ENCODE assay signal across 16 cellular contexts in the genomic region with DNA sequence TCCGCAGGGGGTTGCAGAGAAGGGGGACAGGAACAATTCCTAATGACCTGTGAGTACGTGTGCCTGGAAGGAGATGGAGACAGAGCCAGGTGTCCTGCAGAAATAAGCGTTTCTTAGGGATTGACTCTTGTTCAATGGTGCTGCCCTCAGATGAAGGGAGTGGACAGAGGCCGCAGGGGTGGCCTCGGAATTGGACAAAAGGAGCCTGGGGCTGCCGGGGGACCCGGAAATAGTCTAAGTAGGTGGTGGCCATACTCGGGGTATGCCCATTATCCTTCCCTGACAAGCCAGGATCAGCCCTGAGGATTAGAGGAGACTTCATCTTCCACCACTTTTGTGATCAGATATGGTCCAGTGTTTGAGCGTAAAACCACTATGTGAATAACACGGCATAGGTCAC. TPM values are rescaled to one million over a fixed set of nuclear protein-coding genes. Genes with fewer than 3 reads are reported as not detected.
DNase-seq lines count a peak whose midpoint lies in the region; ATAC-seq and TF ChIP-seq lines count a peak whose summit lies in the region.
"Had no signal": no experiment of that assay in that cellular context is flagged by ENCODE, and none has a peak within 500 bp of the region (broad histone marks: within the 10 kb centered on the region; RNA-seq: fewer than 3 reads in every experiment).

No MANE protein-coding gene starts in this region.

- H3K4me1 ChIP-seq in Peyer's patch (no peaks in the 10 kb centered on the region), endodermal cell (ENCODE audit: control insufficient read depth, insufficient read depth, low read length) (no peaks in the 10 kb centered on the region)
- H3K4me1 ChIP-seq: A549 had no signal

- H3K4me1 Mint-ChIP-seq in endodermal cell, result peaks cover 18% of the 10 kb centered on the region
- H3K4me1 Mint-ChIP-seq: CD4-positive, alpha-beta memory T cell had no signal

- TF ChIP-seq POLR2A in Peyer's patch (IDR thresholded peaks at IDR 0.05), result no peak

- DNase-seq in D341Med (ENCODE audit: low spot score) (peak; percentile 8), Peyer's patch (peak in 2 of 3 donors; percentile 4 to 26), endodermal cell (no peak), mesenteric fat pad (ENCODE audit: low spot score) (peak; percentile 74), germinal center (ENCODE audit: low spot score) (no peak), cerebellar nuclear complex (lab: John Stamatoyannopoulos, UW) (no peak)
- no peak for DNase-seq in stimulated activated CD8-positive, alpha-beta memory T cell treated with anti-CD3 and anti-CD28 coated beads, Interleukin-4, amount 100 ng/mL, for 48 hours
- DNase-seq: CD4-positive, alpha-beta memory T cell; DMS153; DMS79 treated with DMSO at 0.1 percent for 48 hours; EL had no signal

- WGBS in endodermal cell (ENCODE audit: insufficient coverage in 1 of 2, insufficient read length in 1 of 2), 2 experiments, result 94 to 99% methylated on average over 10 of the region's 10 CpGs

- H3K4me3 ChIP-seq in Peyer's patch (no peak overlapping the region), endodermal cell (ENCODE audit: low read length) (peak overlapping the region; percentile 23)
- H3K4me3 ChIP-seq: A549, GM23338 had no signal

- H3K36me3 Mint-ChIP-seq in endodermal cell (ENCODE audit: low read depth), result peaks cover 17% of the 10 kb centered on the region
- H3K36me3 Mint-ChIP-seq: CD4-positive, alpha-beta memory T cell had no signal

- H3K27me3 ChIP-seq in Peyer's patch (no peaks in the 10 kb centered on the region), endodermal cell (ENCODE audit: control insufficient read depth, insufficient read depth, low read length, poor library complexity, severe bottlenecking) (no peaks in the 10 kb centered on the region)
- H3K27me3 ChIP-seq: BE2C had no signal

- H3K9ac ChIP-seq in endodermal cell (ENCODE audit: extremely low read depth, low read length, poor library complexity, severe bottlenecking), result no peak overlapping the region

- peaks cover 12% of the 10 kb centered on the region for H3K27me3 Mint-ChIP-seq in endodermal cell (ENCODE audit: insufficient read depth)

- no peak for TF ChIP-seq CTCF in Peyer's patch (IDR thresholded peaks at IDR 0.05)
- TF ChIP-seq CTCF in endodermal cell (conservative IDR thresholded peaks at IDR 0.05), result no peak

- H3K9me3 Mint-ChIP-seq in endodermal cell, result peaks cover 18% of the 10 kb centered on the region

- no peaks in the 10 kb centered on the region for H3K36me3 ChIP-seq in Peyer's patch
- H3K36me3 ChIP-seq in endodermal cell (ENCODE audit: control insufficient read depth, insufficient read depth, low read length), result no peaks in the 10 kb centered on the region
- H3K36me3 ChIP-seq: BE2C had no signal

- no peak for ATAC-seq in GM21576 (IDR thresholded peaks at IDR 0.05; ENCODE audit: unreplicated experiment)
- ATAC-seq: A549, GM23338 had no signal

- H3K9me3 ChIP-seq in Peyer's patch (peaks cover 0 to 6% (median 2%) of the 10 kb centered on the region in 4 donors), endodermal cell (ENCODE audit: control insufficient read depth, low read length) (peaks cover 12% of the 10 kb centered on the region)
- H3K9me3 ChIP-seq: BE2C had no signal

- no peak overlapping the region for H3K27ac Mint-ChIP-seq in endodermal cell
- H3K27ac Mint-ChIP-seq: CD4-positive, alpha-beta memory T cell; GM23338 had no signal

- H3K27ac ChIP-seq in Peyer's patch (no peak overlapping the region), endodermal cell (ENCODE audit: low read depth, low read length) (no peak overlapping the region)
- H3K27ac ChIP-seq: A549, C4-2B had no signal

- H3K4me3 Mint-ChIP-seq in endodermal cell, result no peak overlapping the region
- H3K4me3 Mint-ChIP-seq: CD4-positive, alpha-beta memory T cell; GM23338 had no signal

RNA-seq across cellular contexts. Expression of gene ELFN1, which starts 39.2 kb away (rescaled TPM):
- total RNA-seq in Peyer's patch (under 1 TPM in 1 of 4 donors, not detected in 3; 0.80 TPM), endodermal cell (1 to 10 TPM; 2.1 to 5.0 TPM), mesenteric fat pad (3.7 TPM)
- 13.6 TPM for polyA plus RNA-seq in endodermal cell (2013, experiment 1 of 2)
- 12.4 TPM for polyA plus RNA-seq in endodermal cell (2013, experiment 2 of 2)
- polyA plus RNA-seq: CD4-positive, alpha-beta memory T cell had no signal

Comparison
In these comparisons a context has a peak if more than half of its experiments do, and no peak if none do; other contexts are left out.
1. DNase-seq: peak in D341Med (single experiment), Peyer's patch (2 of 3) and mesenteric fat pad (single experiment); none in endodermal cell (single experiment), germinal center (single experiment), stimulated activated CD8-positive, alpha-beta memory T cell treated with anti-CD3 and anti-CD28 coated beads, Interleukin-4, amount 100 ng/mL, for 48 hours (single experiment) and cerebellar nuclear complex (0 of 2).